19 cellular contexts compared by ENCODE assay signal in genomic region chr5:132233811-132234683, GRCh38. TPM values are rescaled to one million over a fixed set of nuclear protein-coding genes. Genes with fewer than 3 reads are reported as not detected.
"Had no signal": no experiment of that assay in that cellular context is flagged by ENCODE, and none has a peak within 500 bp of the region (broad histone marks: within the 10 kb centered on the region; RNA-seq: fewer than 3 reads in every experiment).

No MANE protein-coding gene starts in this region.

- H3K27ac Mint-ChIP-seq: activated B cell treated with CpG ODN at 0.5 μM for 24 hours; activated CD4-positive, alpha-beta T cell treated with anti-CD3 and anti-CD28 coated beads, Interleukin-2, amount 10 ng/mL, durations not matched to agents 24 days and 14 days; activated CD8-positive, alpha-beta T cell treated with anti-CD3 and anti-CD28 coated beads for 36 hours; activated naive CD4-positive, alpha-beta T cell treated with anti-CD3 and anti-CD28 coated beads, Interleukin-2, amount 50 U/mL, for 72 hours; activated T-cell treated with anti-CD3 and anti-CD28 coated beads, Interleukin-2, amount 50 U/mL, for 72 hours; naive B cell; stimulated activated naive CD8-positive, alpha-beta T cell treated with anti-CD3 and anti-CD28 coated beads, Interleukin-15, Interleukin-2, amounts not matched to agents 100 ng/mL and 50 ng/mL, for 24 hours; type B pancreatic cell had no signal

- H3K36me3 Mint-ChIP-seq: activated naive CD4-positive, alpha-beta T cell treated with anti-CD3 and anti-CD28 coated beads, Interleukin-2, amount 50 U/mL, for 72 hours; naive B cell; type B pancreatic cell had no signal

- H3K36me3 ChIP-seq: adrenal gland, gastrocnemius medialis, left ventricle myocardium inferior, neutrophil, pancreas, suprapubic skin had no signal

- H3K9me3 ChIP-seq: adrenal gland, gastrocnemius medialis, left ventricle myocardium inferior, neutrophil, pancreas, suprapubic skin had no signal

- H3K9me3 Mint-ChIP-seq: activated B cell treated with CpG ODN at 0.5 μM for 24 hours; activated CD4-positive, alpha-beta T cell treated with anti-CD3 and anti-CD28 coated beads, Interleukin-2, amount 10 ng/mL, durations not matched to agents 24 days and 14 days; activated CD8-positive, alpha-beta T cell treated with anti-CD3 and anti-CD28 coated beads for 36 hours; activated naive CD4-positive, alpha-beta T cell treated with anti-CD3 and anti-CD28 coated beads, Interleukin-2, amount 50 U/mL, for 72 hours; activated T-cell treated with anti-CD3 and anti-CD28 coated beads, Interleukin-2, amount 50 U/mL, for 72 hours; naive B cell; stimulated activated naive CD8-positive, alpha-beta T cell treated with anti-CD3 and anti-CD28 coated beads, Interleukin-15, Interleukin-2, amounts not matched to agents 100 ng/mL and 50 ng/mL, for 24 hours had no signal

- H3K4me1 ChIP-seq: adrenal gland, gastrocnemius medialis, left ventricle myocardium inferior, pancreas, suprapubic skin had no signal

- ATAC-seq: activated CD8-positive, alpha-beta T cell treated with anti-CD3 and anti-CD28 coated beads for 36 hours; activated naive CD4-positive, alpha-beta T cell treated with anti-CD3 and anti-CD28 coated beads, Interleukin-2, amount 50 U/mL, for 72 hours; activated T-cell treated with anti-CD3 and anti-CD28 coated beads, Interleukin-2, amount 50 U/mL, for 72 hours; gastrocnemius medialis; pancreas had no signal

- H3K27me3 ChIP-seq: adrenal gland, gastrocnemius medialis, pancreas, suprapubic skin had no signal

- H3K27me3 Mint-ChIP-seq: activated B cell treated with CpG ODN at 0.5 μM for 24 hours had no signal

- H3K4me3 ChIP-seq: adrenal gland, gastrocnemius medialis, left ventricle myocardium inferior, pancreas, SK-N-MC, suprapubic skin had no signal

- H3K4me3 Mint-ChIP-seq: activated B cell treated with CpG ODN at 0.5 μM for 24 hours; activated CD4-positive, alpha-beta T cell treated with anti-CD3 and anti-CD28 coated beads, Interleukin-2, amount 10 ng/mL, durations not matched to agents 24 days and 14 days; activated CD8-positive, alpha-beta T cell treated with anti-CD3 and anti-CD28 coated beads for 36 hours; activated T-cell treated with anti-CD3 and anti-CD28 coated beads, Interleukin-2, amount 50 U/mL, for 72 hours; naive B cell; stimulated activated naive CD8-positive, alpha-beta T cell treated with anti-CD3 and anti-CD28 coated beads, Interleukin-15, Interleukin-2, amounts not matched to agents 100 ng/mL and 50 ng/mL, for 24 hours; type B pancreatic cell had no signal

- DNase-seq: activated B cell treated with CpG ODN at 0.5 μM for 24 hours; activated CD4-positive, alpha-beta T cell treated with anti-CD3 and anti-CD28 coated beads, Interleukin-2, amount 10 ng/mL, durations not matched to agents 24 days and 14 days; activated CD8-positive, alpha-beta T cell treated with anti-CD3 and anti-CD28 coated beads for 36 hours; activated gamma-delta T cell treated with Interleukin-2 at 50 U/mL for 16 hours; activated T-cell treated with anti-CD3 and anti-CD28 coated beads, Interleukin-2, amount 50 U/mL, for 72 hours; dermis blood vessel endothelial cell; erythroblast; gastrocnemius medialis; left ventricle myocardium inferior; naive B cell had no signal

- H3K27ac ChIP-seq: adrenal gland, gastrocnemius medialis, left ventricle myocardium inferior, neutrophil, pancreas, SK-N-MC, suprapubic skin had no signal

RNA-seq across cellular contexts. Expression of gene PDLIM4, which starts 23.4 kb away (rescaled TPM):
- total RNA-seq: activated B cell treated with CpG ODN at 0.5 μM for 24 hours; activated CD8-positive, alpha-beta T cell treated with anti-CD3 and anti-CD28 coated beads for 36 hours; activated naive CD4-positive, alpha-beta T cell treated with anti-CD3 and anti-CD28 coated beads, Interleukin-2, amount 50 U/mL, for 72 hours; mononuclear cell had no signal
